Comparison of ENCODE assay signal across 8 cellular contexts in genomic region chr17:44221862-44222111, GRCh38. TPM values are rescaled to one million over a fixed set of nuclear protein-coding genes. Genes with fewer than 3 reads are reported as not detected.
DNase-seq lines count a peak whose midpoint lies in the region; ATAC-seq, FAIRE-seq and TF ChIP-seq lines count a peak whose summit lies in the region.
"Had no signal": no experiment of that assay in that cellular context is flagged by ENCODE, and none has a peak within 500 bp of the region (broad histone marks: within the 10 kb centered on the region; RNA-seq: fewer than 3 reads in every experiment).

No MANE protein-coding gene starts in this region.

- H3K36me3 ChIP-seq in HUES64 (ENCODE audit: insufficient read depth, low read length): peaks cover 5% of the 10 kb centered on the region
- H3K36me3 ChIP-seq in kidney (ENCODE audit: control insufficient read depth in 1 of 2, insufficient read depth in 2 of 2, low read length in 2 of 2): peaks cover under 1 to 4% of the 10 kb centered on the region in 2 donors
- H3K36me3 ChIP-seq in suprapubic skin: peaks cover 1% of the 10 kb centered on the region

- TF ChIP-seq CTCF in kidney (IDR thresholded peaks at IDR 0.05; ENCODE audit: borderline replicate concordance, extremely low read depth, insufficient read depth): no peak
- TF ChIP-seq CTCF in suprapubic skin (IDR thresholded peaks at IDR 0.05): no peak

- ATAC-seq in activated naive CD8-positive, alpha-beta T cell treated with anti-CD3 and anti-CD28 coated beads, Interleukin-2, amount 10 ng/mL, durations not matched to agents 7 days and 5 days (ENCODE audit: low read depth): no peak
- no peak for ATAC-seq in GM21786 (IDR thresholded peaks at IDR 0.05; ENCODE audit: unreplicated experiment)
- no peak for ATAC-seq in GM21447 (IDR thresholded peaks at IDR 0.05; ENCODE audit: unreplicated experiment)

- H3K27ac Mint-ChIP-seq in activated naive CD8-positive, alpha-beta T cell treated with anti-CD3 and anti-CD28 coated beads, Interleukin-2, amount 10 ng/mL, durations not matched to agents 7 days and 5 days: peak overlapping the region; percentile 88

- POLR2A ChIA-PET in activated naive CD8-positive, alpha-beta T cell treated with anti-CD3 and anti-CD28 coated beads, Interleukin-2, amount 10 ng/mL, durations not matched to agents 7 days and 5 days (lab: Charles Lee): interaction anchor here (0.6 to 6.4 kb wide), 23 partner anchors 9 to 210 kb away, joined by 3 to 82 read pairs (median 4); partner anchors contain the start of genes ATXN7L3, HDAC5, RUNDC3A and SLC25A39

- H3K9ac ChIP-seq in HUES64 (ENCODE audit: low read depth, low read length) (peak overlapping the region; percentile 98), kidney (ENCODE audit: low read length in 2 of 2) (peak overlapping the region; percentile 71 to 91)

- no peak for TF ChIP-seq EP300 in suprapubic skin (IDR thresholded peaks at IDR 0.05)

- H3K27me3 Mint-ChIP-seq in activated naive CD8-positive, alpha-beta T cell treated with anti-CD3 and anti-CD28 coated beads, Interleukin-2, amount 10 ng/mL, durations not matched to agents 7 days and 5 days: peaks cover 3% of the 10 kb centered on the region

- peaks cover 16% of the 10 kb centered on the region for H3K4me1 Mint-ChIP-seq in activated naive CD8-positive, alpha-beta T cell treated with anti-CD3 and anti-CD28 coated beads, Interleukin-2, amount 10 ng/mL, durations not matched to agents 7 days and 5 days

- no peaks in the 10 kb centered on the region; the same call in 1 of the 2 replicates for H3K27me3 ChIP-seq in HUES64 (ENCODE audit: insufficient read depth, low read length)
- no peaks in the 10 kb centered on the region for H3K27me3 ChIP-seq in suprapubic skin

- no peaks in the 10 kb centered on the region for H3K9me3 ChIP-seq in HUES64 (ENCODE audit: insufficient read depth, low read depth, low read length)
- H3K9me3 ChIP-seq in kidney (ENCODE audit: control insufficient read depth in 1 of 2, low read length in 2 of 2): no peaks in the 10 kb centered on the region
- H3K9me3 ChIP-seq in suprapubic skin: no peaks in the 10 kb centered on the region

- H3K27ac ChIP-seq in HUES64 (ENCODE audit: low read depth, low read length): peak overlapping the region; percentile 28; the same call in 1 of the 2 replicates
- peak overlapping the region; percentile 88 to 95 for H3K27ac ChIP-seq in kidney (ENCODE audit: low read depth in 2 of 2, low read length in 2 of 2)
- peak overlapping the region; percentile 100 for H3K27ac ChIP-seq in suprapubic skin

- peak overlapping the region; percentile 82 for H3K4me3 ChIP-seq in HUES64 (ENCODE audit: low read length)
- H3K4me3 ChIP-seq in kidney (ENCODE audit: low read length in 2 of 2): peak overlapping the region; percentile 72 to 83
- peak overlapping the region; percentile 77 for H3K4me3 ChIP-seq in suprapubic skin

- peaks cover 12% of the 10 kb centered on the region for H3K4me1 ChIP-seq in HUES64 (ENCODE audit: insufficient read depth, low read length)
- H3K4me1 ChIP-seq in kidney (ENCODE audit: control insufficient read depth in 1 of 2, insufficient read depth in 1 of 2, low read depth in 1 of 2, low read length in 2 of 2): peaks cover 26 to 27% of the 10 kb centered on the region in 2 donors
- peaks cover 40% of the 10 kb centered on the region for H3K4me1 ChIP-seq in suprapubic skin

- H3K9me3 Mint-ChIP-seq in activated naive CD8-positive, alpha-beta T cell treated with anti-CD3 and anti-CD28 coated beads, Interleukin-2, amount 10 ng/mL, durations not matched to agents 7 days and 5 days: no peaks in the 10 kb centered on the region

- peaks cover 9% of the 10 kb centered on the region for H3K36me3 Mint-ChIP-seq in activated naive CD8-positive, alpha-beta T cell treated with anti-CD3 and anti-CD28 coated beads, Interleukin-2, amount 10 ng/mL, durations not matched to agents 7 days and 5 days

- peak; percentile 59 for DNase-seq in activated naive CD8-positive, alpha-beta T cell treated with anti-CD3 and anti-CD28 coated beads, Interleukin-2, amount 10 ng/mL, durations not matched to agents 7 days and 5 days
- DNase-seq in kidney (no peak), suprapubic skin (ENCODE audit: low spot score in 2 of 2) (peak in 1 of 2 donors; percentile 72), activated gamma-delta T cell treated with Interleukin-2 at 50 U/mL for 16 hours (no peak)

- WGBS in HUES64: 3% methylated on average over 16 of the region's 17 CpGs
- under 1% methylated on average over 17 of the region's 17 CpGs for WGBS in suprapubic skin

- FAIRE-seq in kidney (lab: Jason Lieb, UNC): no peak

- peak overlapping the region; percentile 86 for H3K4me3 Mint-ChIP-seq in activated naive CD8-positive, alpha-beta T cell treated with anti-CD3 and anti-CD28 coated beads, Interleukin-2, amount 10 ng/mL, durations not matched to agents 7 days and 5 days

- TF ChIP-seq POLR2A in suprapubic skin (IDR thresholded peaks at IDR 0.05): no peak

- intact Hi-C loops in kidney (cut with DNase I): no loop called here

RNA-seq across cellular contexts. Expression of gene UBTF, which starts 2.3 kb away (rescaled TPM):
- polyA plus RNA-seq in HUES64 (2013, experiment 1 of 2): 78.3 TPM
- 65.2 TPM for polyA plus RNA-seq in HUES64 (2013, experiment 2 of 2)
- total RNA-seq in activated naive CD8-positive, alpha-beta T cell treated with anti-CD3 and anti-CD28 coated beads, Interleukin-2, amount 10 ng/mL, durations not matched to agents 7 days and 5 days: 100 to 1,000 TPM; 183 to 200 TPM
- total RNA-seq in kidney: 98.8 TPM
- 46.1 TPM for polyA plus RNA-seq in kidney (ENCODE audit: insufficient read depth, low read depth, low replicate concordance)
- total RNA-seq in suprapubic skin: 100 to 1,000 TPM in 1 of 4 donors, 10 to 100 TPM in 3; 54.8 to 102 (median 71.8) TPM

RNA-seq across cellular contexts. Expression of gene ATXN7L3, which starts 22.1 kb away (rescaled TPM):
- polyA plus RNA-seq in HUES64 (2013, experiment 1 of 2): 63.7 TPM
- 69.1 TPM for polyA plus RNA-seq in HUES64 (2013, experiment 2 of 2)
- total RNA-seq in activated naive CD8-positive, alpha-beta T cell treated with anti-CD3 and anti-CD28 coated beads, Interleukin-2, amount 10 ng/mL, durations not matched to agents 7 days and 5 days: 100 to 1,000 TPM; 116 TPM
- total RNA-seq in kidney (64.8 TPM), suprapubic skin (10 to 100 TPM; 44.1 to 75.0 (median 67.3) TPM)
- polyA plus RNA-seq in kidney (ENCODE audit: insufficient read depth, low read depth, low replicate concordance): 20.0 TPM

RNA-seq across cellular contexts. Expression of gene TMUB2, which starts 35.0 kb away (rescaled TPM):
- polyA plus RNA-seq in HUES64 (2013, experiment 1 of 2): 17.6 TPM
- 16.2 TPM for polyA plus RNA-seq in HUES64 (2013, experiment 2 of 2)
- total RNA-seq in activated naive CD8-positive, alpha-beta T cell treated with anti-CD3 and anti-CD28 coated beads, Interleukin-2, amount 10 ng/mL, durations not matched to agents 7 days and 5 days: 10 to 100 TPM; 38.3 to 42.5 TPM
- total RNA-seq in kidney (37.7 TPM), suprapubic skin (10 to 100 TPM; 31.5 to 48.8 (median 36.1) TPM)
- polyA plus RNA-seq in kidney (ENCODE audit: insufficient read depth, low read depth, low replicate concordance): 39.2 TPM

RNA-seq across cellular contexts. Expression of gene SLC4A1, which starts 46.1 kb away (rescaled TPM):
- not detected for polyA plus RNA-seq in HUES64 (2013, experiment 1 of 2)
- not detected for polyA plus RNA-seq in HUES64 (2013, experiment 2 of 2)
- total RNA-seq in activated naive CD8-positive, alpha-beta T cell treated with anti-CD3 and anti-CD28 coated beads, Interleukin-2, amount 10 ng/mL, durations not matched to agents 7 days and 5 days: not detected
- total RNA-seq in kidney (2.1 TPM), suprapubic skin (under 1 TPM in 3 of 4 donors, not detected in 1; 0.08 to 0.17 (median 0.10) TPM)
- 201 TPM for polyA plus RNA-seq in kidney (ENCODE audit: insufficient read depth, low read depth, low replicate concordance)
- total RNA-seq: renal cortical epithelial cell had no signal

RNA-seq across cellular contexts. Expression of gene ASB16, which starts 51.3 kb away (rescaled TPM):
- polyA plus RNA-seq in HUES64 (2013, experiment 1 of 2): not detected
- not detected for polyA plus RNA-seq in HUES64 (2013, experiment 2 of 2)
- under 1 TPM; 0.19 to 0.51 TPM for total RNA-seq in activated naive CD8-positive, alpha-beta T cell treated with anti-CD3 and anti-CD28 coated beads, Interleukin-2, amount 10 ng/mL, durations not matched to agents 7 days and 5 days
- total RNA-seq in kidney (0.25 TPM), suprapubic skin (not detected)
- 0.90 TPM for polyA plus RNA-seq in kidney (ENCODE audit: insufficient read depth, low read depth, low replicate concordance)
- total RNA-seq: renal cortical epithelial cell had no signal

Comparison
In these comparisons a context has a peak if more than half of its experiments do, and no peak if none do; other contexts are left out.
1. H3K27ac ChIP-seq: peak in every context shown above with its lines; median percentile 100 in suprapubic skin; 92 in kidney; 28 in HUES64.